ENCODE assay signal across 8 cellular contexts in genomic region chr17:75131278-75132017, GRCh38. TPM values are rescaled to one million over a fixed set of nuclear protein-coding genes. Genes with fewer than 3 reads are reported as not detected.
DNase-seq lines count a peak whose midpoint lies in the region; ATAC-seq and TF ChIP-seq lines count a peak whose summit lies in the region.

Gene NT5C (minus strand): TSS chr17:75131742. CDS start chr17:75131707, 35 bp downstream.

- TF ChIP-seq CTCF in transverse colon (IDR thresholded peaks at IDR 0.05), result peak; percentile 55 to 88 (median 71)

- in situ Hi-C loops in G401 (cut with HindIII; ENCODE audit: low sequenced_read_pairs), result no loop called here
- in situ Hi-C loops in transverse colon (cut with MboI; ENCODE audit: low pct_ligation_motif_present in 1 of 4, low pct_unique_long_range_greater_than_20kb in 1 of 4, low sequenced_read_pairs in 3 of 4), result no loop called here

- H3K9me3 Mint-ChIP-seq in activated naive CD4-positive, alpha-beta T cell treated with anti-CD3 and anti-CD28 coated beads, Interleukin-2, amount 10 ng/mL, durations not matched to agents 7 days and 5 days, result no peaks in the 10 kb centered on the region

- peak within 1 kb of the TSS; percentile 88 for H3K4me3 Mint-ChIP-seq in activated naive CD4-positive, alpha-beta T cell treated with anti-CD3 and anti-CD28 coated beads, Interleukin-2, amount 10 ng/mL, durations not matched to agents 7 days and 5 days

- H3K79me2 ChIP-seq in Karpas-422 (ENCODE audit: low read length), result peaks cover 24% of the 10 kb centered on the region

- DNase-seq in G401 (ENCODE audit: low spot score) (peak; percentile 70), Karpas-422 (peak; percentile 97), SJSA1 (ENCODE audit: low read depth in 1 of 2, low spot score in 2 of 2) (peak; percentile 91 to 96), globus pallidus (ENCODE audit: low spot score) (peak; percentile 71), nucleus accumbens (lab: John Stamatoyannopoulos, UW) (peak in 51 of 56 donors; percentile 17 to 85 (median 62)), transverse colon (peak; percentile 90)
- DNase-seq in activated naive CD4-positive, alpha-beta T cell treated with anti-CD3 and anti-CD28 coated beads, Interleukin-2, amount 10 ng/mL, durations not matched to agents 7 days and 5 days, result peak; percentile 81

- intact Hi-C loops in transverse colon (cut with DNase I; ENCODE audit: low total_unique reads), result no loop called here

- H3K27ac Mint-ChIP-seq in activated naive CD4-positive, alpha-beta T cell treated with anti-CD3 and anti-CD28 coated beads, Interleukin-2, amount 10 ng/mL, durations not matched to agents 7 days and 5 days, result peak within 1 kb of the TSS; percentile 92

- peaks cover 29% of the 10 kb centered on the region for H3K4me1 Mint-ChIP-seq in activated naive CD4-positive, alpha-beta T cell treated with anti-CD3 and anti-CD28 coated beads, Interleukin-2, amount 10 ng/mL, durations not matched to agents 7 days and 5 days

- H3K36me3 Mint-ChIP-seq in activated naive CD4-positive, alpha-beta T cell treated with anti-CD3 and anti-CD28 coated beads, Interleukin-2, amount 10 ng/mL, durations not matched to agents 7 days and 5 days, result peaks cover 25% of the 10 kb centered on the region

- H3K4me1 ChIP-seq in Karpas-422 (ENCODE audit: low read length) (peaks cover 26% of the 10 kb centered on the region), SJSA1 (replicated peaks) (peaks cover 22% of the 10 kb centered on the region), transverse colon (peaks cover 0 to 49% (median 24%) of the 10 kb centered on the region in 4 donors)

- peaks cover 7% of the 10 kb centered on the region for H3K36me3 ChIP-seq in Karpas-422 (ENCODE audit: insufficient read depth, low read length)
- peaks cover 66% of the 10 kb centered on the region for H3K36me3 ChIP-seq in SJSA1
- no peaks in the 10 kb centered on the region for H3K36me3 ChIP-seq in transverse colon

- H3K9me3 ChIP-seq in Karpas-422 (ENCODE audit: low read length) (no peaks in the 10 kb centered on the region), SJSA1 (replicated peaks) (no peaks in the 10 kb centered on the region), transverse colon (no peaks in the 10 kb centered on the region)

- peaks cover 11% of the 10 kb centered on the region; the same call in 1 of the 2 replicates for H4K20me1 ChIP-seq in Karpas-422 (ENCODE audit: insufficient read depth, low read depth, low read length)

- H3K27me3 ChIP-seq in Karpas-422 (ENCODE audit: low read length), result no peaks in the 10 kb centered on the region
- no peaks in the 10 kb centered on the region for H3K27me3 ChIP-seq in SJSA1 (replicated peaks)
- H3K27me3 ChIP-seq in transverse colon, result no peaks in the 10 kb centered on the region

- CTCF ChIA-PET in activated naive CD4-positive, alpha-beta T cell treated with anti-CD3 and anti-CD28 coated beads, Interleukin-2, amount 10 ng/mL, durations not matched to agents 7 days and 5 days (lab: Charles Lee), result interaction anchor here (0.7 to 12.7 kb wide), 11 partner anchors 10 to 170 kb away, joined by 3 to 164 read pairs (median 3); no protein-coding TSS in a partner anchor

- no peaks in the 10 kb centered on the region for H3K9me2 ChIP-seq in Karpas-422 (replicated peaks; ENCODE audit: insufficient read depth, low read length)

- no peak for TF ChIP-seq EP300 in transverse colon (IDR thresholded peaks at IDR 0.05; ENCODE audit: low read depth)

- H3K4me2 ChIP-seq in Karpas-422 (ENCODE audit: low read depth, low read length, poor library complexity, severe bottlenecking), result peak within 1 kb of the TSS; percentile 92

- peak within 1 kb of the TSS; percentile 94; the same call in 1 of the 2 replicates for H2AFZ ChIP-seq in Karpas-422 (ENCODE audit: low read length)

- ATAC-seq in GM21786 (IDR thresholded peaks at IDR 0.05; ENCODE audit: unreplicated experiment), result peak; percentile 78

- H3K4me3 ChIP-seq in Karpas-422 (ENCODE audit: low read length) (peak within 1 kb of the TSS; percentile 99), SJSA1 (peak within 1 kb of the TSS; percentile 80), transverse colon (peak within 1 kb of the TSS; percentile 34 to 94 (median 77))

- H3K27ac ChIP-seq in Karpas-422 (ENCODE audit: low read length) (peak within 1 kb of the TSS; percentile 71), SJSA1 (peak within 1 kb of the TSS; percentile 71), transverse colon (peak within 1 kb of the TSS; percentile 90 to 98 (median 95))

- WGBS in transverse colon (ENCODE audit: low coverage in 1 of 2), 2 donors, result 0 to 10% methylated on average over 2 to 42 of the region's 82 CpGs

- H3K27me3 Mint-ChIP-seq in activated naive CD4-positive, alpha-beta T cell treated with anti-CD3 and anti-CD28 coated beads, Interleukin-2, amount 10 ng/mL, durations not matched to agents 7 days and 5 days, result no peaks in the 10 kb centered on the region

- H3K9ac ChIP-seq in Karpas-422 (ENCODE audit: low read length), result peak within 1 kb of the TSS; percentile 99

- TF ChIP-seq POLR2A in transverse colon (IDR thresholded peaks at IDR 0.05), result peak; percentile 71

RNA-seq across cellular contexts. Expression of gene NT5C, which starts in this region (rescaled TPM):
- 104 and 142 TPM in 2 replicates for total RNA-seq in G401 (2014; rRNA removed; shearing (Covaris generic))
- total RNA-seq in Karpas-422 (2014; rRNA removed; shearing (Covaris generic); ENCODE audit: low replicate concordance), result 43.6 and 174 TPM in 2 replicates
- total RNA-seq in SJSA1 (2014; rRNA removed; shearing (Covaris generic)), result 130 and 136 TPM in 2 replicates
- 100 to 1,000 TPM; 162 to 247 (median 208) TPM for total RNA-seq in transverse colon

Comparison
In these comparisons a context has a peak if more than half of its experiments do, and no peak if none do; other contexts are left out.
1. Peak in every context shown above with its lines: DNase-seq, ATAC-seq, H3K4me3 ChIP-seq and H3K27ac ChIP-seq.